Comparison of ENCODE assay signal across 8 cellular contexts in genomic region chr4:86593726-86594558, GRCh38. TPM values are rescaled to one million over a fixed set of nuclear protein-coding genes. Genes with fewer than 3 reads are reported as not detected.
DNase-seq lines count a peak whose midpoint lies in the region; ATAC-seq and TF ChIP-seq lines count a peak whose summit lies in the region.

A gene with protein sequence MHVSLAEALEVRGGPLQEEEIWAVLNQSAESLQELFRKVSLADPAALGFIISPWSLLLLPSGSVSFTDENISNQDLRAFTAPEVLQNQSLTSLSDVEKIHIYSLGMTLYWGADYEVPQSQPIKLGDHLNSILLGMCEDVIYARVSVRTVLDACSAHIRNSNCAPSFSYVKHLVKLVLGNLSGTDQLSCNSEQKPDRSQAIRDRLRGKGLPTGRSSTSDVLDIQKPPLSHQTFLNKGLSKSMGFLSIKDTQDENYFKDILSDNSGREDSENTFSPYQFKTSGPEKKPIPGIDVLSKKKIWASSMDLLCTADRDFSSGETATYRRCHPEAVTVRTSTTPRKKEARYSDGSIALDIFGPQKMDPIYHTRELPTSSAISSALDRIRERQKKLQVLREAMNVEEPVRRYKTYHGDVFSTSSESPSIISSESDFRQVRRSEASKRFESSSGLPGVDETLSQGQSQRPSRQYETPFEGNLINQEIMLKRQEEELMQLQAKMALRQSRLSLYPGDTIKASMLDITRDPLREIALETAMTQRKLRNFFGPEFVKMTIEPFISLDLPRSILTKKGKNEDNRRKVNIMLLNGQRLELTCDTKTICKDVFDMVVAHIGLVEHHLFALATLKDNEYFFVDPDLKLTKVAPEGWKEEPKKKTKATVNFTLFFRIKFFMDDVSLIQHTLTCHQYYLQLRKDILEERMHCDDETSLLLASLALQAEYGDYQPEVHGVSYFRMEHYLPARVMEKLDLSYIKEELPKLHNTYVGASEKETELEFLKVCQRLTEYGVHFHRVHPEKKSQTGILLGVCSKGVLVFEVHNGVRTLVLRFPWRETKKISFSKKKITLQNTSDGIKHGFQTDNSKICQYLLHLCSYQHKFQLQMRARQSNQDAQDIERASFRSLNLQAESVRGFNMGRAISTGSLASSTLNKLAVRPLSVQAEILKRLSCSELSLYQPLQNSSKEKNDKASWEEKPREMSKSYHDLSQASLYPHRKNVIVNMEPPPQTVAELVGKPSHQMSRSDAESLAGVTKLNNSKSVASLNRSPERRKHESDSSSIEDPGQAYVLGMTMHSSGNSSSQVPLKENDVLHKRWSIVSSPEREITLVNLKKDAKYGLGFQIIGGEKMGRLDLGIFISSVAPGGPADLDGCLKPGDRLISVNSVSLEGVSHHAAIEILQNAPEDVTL (N-terminal part only) (plus strand): TSS chr4:86594315. CDS start chr4:86635257, 40,942 bp downstream.

- H3K9me3 ChIP-seq in HEK293 (ENCODE audit: control insufficient read depth, insufficient read depth, low read depth, low read length) = no peaks in the 10 kb centered on the region

- POLR2A ChIA-PET in HEK293 (lab: Yijun Ruan, JAX) = interaction anchor here (0.6 to 1.3 kb wide), 9 partner anchors 10 to 611 kb away, joined by 3 to 4 read pairs (median 3); partner anchors contain the start of gene AFF1

- TF ChIP-seq CTCF in HEK293 (tag by site-specific recombination; IDR thresholded peaks at IDR 0.05) = peak; percentile 25; the same call in 1 of the 2 replicates

- H3K27ac ChIP-seq in HEK293 (ENCODE audit: extremely low read depth, low read depth, low read length) = peak within 1 kb of the TSS; percentile 95
- H3K27ac ChIP-seq in angular gyrus (ENCODE audit: low read depth, low read length) = peak within 1 kb of the TSS; percentile 79
- H3K27ac ChIP-seq in urinary bladder (ENCODE audit: low read depth) = peak within 1 kb of the TSS; percentile 77

- H3K4me3 ChIP-seq in HEK293 (ENCODE audit: low read depth, low read length) (peak within 1 kb of the TSS; percentile 72), urinary bladder (ENCODE audit: low read depth, low read length) (peak within 1 kb of the TSS; percentile 74)

- CTCF ChIA-PET in HEK293 (lab: Yijun Ruan, JAX) = interaction anchor here (0.6 to 4.0 kb wide), 7 partner anchors 20 to 328 kb away, joined by 3 to 29 read pairs (median 4); no protein-coding TSS in a partner anchor

- WGBS in urinary bladder = under 1% methylated on average over 59 of the region's 59 CpGs

- intact Hi-C loops in left ventricle myocardium superior (cut with micrococcal nuclease) (no loop called here), posterior cingulate gyrus (cut with DNase I) (no loop called here)

- peaks cover 18% of the 10 kb centered on the region for H3K4me1 ChIP-seq in HEK293 (ENCODE audit: control insufficient read depth, insufficient read depth, low read length)
- peaks cover 1% of the 10 kb centered on the region for H3K4me1 ChIP-seq in urinary bladder (ENCODE audit: insufficient read depth)

- H3K36me3 ChIP-seq in HEK293 (ENCODE audit: control insufficient read depth in 2 of 2, insufficient read depth in 1 of 2, low read length in 2 of 2) (no peaks in the 10 kb centered on the region; a peak in 1 of 3 replicates), urinary bladder (ENCODE audit: insufficient read depth) (no peaks in the 10 kb centered on the region)

- peak; percentile 99 for ATAC-seq in left ventricle myocardium superior

- DNase-seq in GDM1 (lab: John Stamatoyannopoulos, UW) (peak; percentile 88), NCI-H1092 treated with DMSO at 0.1 percent for 48 hours (lab: John Stamatoyannopoulos, UW) (peak; percentile 88), T follicular helper cell (ENCODE audit: low read depth) (peak; percentile 49), left ventricle myocardium superior (peak; percentile 95), posterior cingulate gyrus (peak; percentile 98 to 100 (median 100))

TF ChIP-seq in HEK293, 187 proteins besides CTCF, POLR2A, EP300 and RAD21 (continues in another document):
- TF ChIP-seq YY2 (tag by site-specific recombination; IDR thresholded peaks at IDR 0.05) = no peak
- TF ChIP-seq KLF8 (tag by site-specific recombination; IDR thresholded peaks at IDR 0.05) = peak; percentile 64; the same call in 1 of the 2 replicates
- TF ChIP-seq ZIC2 (tag by site-specific recombination; IDR thresholded peaks at IDR 0.05) = peak; percentile 49; the same call in 1 of the 2 replicates
- TF ChIP-seq ZXDB (tag by site-specific recombination; IDR thresholded peaks at IDR 0.05) = peak; percentile 39
- 0 out of 2 replicates have a peak, but pooled peaks have one; percentile 47 for TF ChIP-seq ZNF501 (tag by site-specific recombination; IDR thresholded peaks at IDR 0.05)
- TF ChIP-seq YY1 (tag by site-specific recombination; IDR thresholded peaks at IDR 0.05) = peak; percentile 41; the same call in 1 of the 2 replicates
- TF ChIP-seq ZNF610 (tag by site-specific recombination; IDR thresholded peaks at IDR 0.05; ENCODE audit: borderline replicate concordance) = 0 out of 2 replicates have a peak, but pooled peaks have one; percentile 42
- 0 out of 2 replicates have a peak, but pooled peaks have one; percentile 12 for TF ChIP-seq PRDM1 (tag by site-specific recombination; IDR thresholded peaks at IDR 0.05)
- TF ChIP-seq ZNF2 (tag by site-specific recombination; IDR thresholded peaks at IDR 0.05) = peak; percentile 47
- TF ChIP-seq ZNF48 (tag by site-specific recombination; IDR thresholded peaks at IDR 0.05) = no peak
- peak; percentile 28; the same call in 1 of the 2 replicates for TF ChIP-seq ZEB2 (tag by site-specific recombination; IDR thresholded peaks at IDR 0.05)
- TF ChIP-seq ZNF596 (tag by site-specific recombination; IDR thresholded peaks at IDR 0.05) = no peak
- no peak for TF ChIP-seq GFI1B (tag by site-specific recombination; IDR thresholded peaks at IDR 0.05)
- TF ChIP-seq ZNF580 (tag by site-specific recombination; IDR thresholded peaks at IDR 0.05) = no peak
- peak; percentile 49; the same call in 1 of the 2 replicates for TF ChIP-seq TSHZ1 (tag by site-specific recombination; IDR thresholded peaks at IDR 0.05; ENCODE audit: borderline replicate concordance)

RNA-seq across cellular contexts. Expression of the gene that starts here (rescaled TPM):
- 3.2 TPM for total RNA-seq in left ventricle myocardium superior
- total RNA-seq in urinary bladder = 92.4 TPM
- polyA plus RNA-seq in urinary bladder = 18.1 TPM

Comparison
In these comparisons a context has a peak if more than half of its experiments do, and no peak if none do; other contexts are left out.
1. Peak in every context shown above with its lines: DNase-seq, ATAC-seq, H3K4me3 ChIP-seq and H3K27ac ChIP-seq.
2. RNA of the gene that starts here (total RNA-seq): 92.4 TPM in urinary bladder (single experiment); 3.2 TPM in left ventricle myocardium superior (single experiment); every median in the first group is over 10 times any median in the second.
3. DNase-seq: peak in every context shown above with its lines; median percentile 100 in posterior cingulate gyrus; 95 in left ventricle myocardium superior; 88 in GDM1; 88 in NCI-H1092 treated with DMSO at 0.1 percent for 48 hours; 49 in T follicular helper cell.